18 cellular contexts compared by ENCODE assay signal in genomic region chr1:174556392-174556791, GRCh38.
"Had no signal": no experiment of that assay in that cellular context is flagged by ENCODE, and none has a peak within 500 bp of the region (broad histone marks: within the 10 kb centered on the region; RNA-seq: fewer than 3 reads in every experiment).

No MANE protein-coding gene starts in this region.

- H3K9me3 ChIP-seq: left lung, sigmoid colon, transverse colon had no signal

- H3K27ac ChIP-seq: left lung, sigmoid colon, transverse colon, WERI-Rb-1 had no signal

- H3K4me3 ChIP-seq: left lung, sigmoid colon, transverse colon had no signal

- H3K4me1 ChIP-seq: left lung, sigmoid colon, transverse colon had no signal

- DNase-seq: activated CD4-positive, alpha-beta T cell treated with anti-CD3 and anti-CD28 coated beads, Interleukin-2, amount 10 ng/mL, durations not matched to agents 7 days and 5 days; activated CD4-positive, CD25-positive, alpha-beta regulatory T cell treated with anti-CD3 and anti-CD28 coated beads, Interleukin-2, amount 50 U/mL, for 72 hours; activated CD8-positive, alpha-beta memory T cell treated with anti-CD3 and anti-CD28 coated beads, Interleukin-2, amount 10 ng/mL, durations not matched to agents 7 days and 5 days; activated CD8-positive, alpha-beta T cell treated with anti-CD3 and anti-CD28 coated beads for 36 hours; activated gamma-delta T cell; activated T-cell treated with anti-CD3 and anti-CD28 coated beads for 4 hours; aorta; central memory CD4-positive, alpha-beta T cell; effector memory CD4-positive, alpha-beta T cell; kidney; left lung; naive thymus-derived CD8-positive, alpha-beta T cell; sigmoid colon; stimulated activated CD4-positive, alpha-beta T cell treated with anti-CD3 and anti-CD28 coated beads, Interleukin-2, amount 100 ng/mL, for 48 hours; stimulated activated CD8-positive, alpha-beta memory T cell treated with anti-CD3 and anti-CD28 coated beads, Interleukin-4, amount 100 ng/mL, for 48 hours; stimulated activated naive B cell treated with anti-CD40 and anti-IgM and Interleukin-4, amounts not matched to agents 10 μg/mL and 1 μg/mL and 100 μg/mL, for 72 hours; transverse colon; WERI-Rb-1 had no signal

- H3K36me3 ChIP-seq: left lung, sigmoid colon, transverse colon, WERI-Rb-1 had no signal

- H3K27me3 ChIP-seq: left lung, sigmoid colon, transverse colon had no signal
